ENCODE assay signal across 30 cellular contexts in genomic region chrX:39560285-39560684, GRCh38.
"Had no signal": no experiment of that assay in that cellular context is flagged by ENCODE, and none has a peak within 500 bp of the region (broad histone marks: within the 10 kb centered on the region; RNA-seq: fewer than 3 reads in every experiment).

No MANE protein-coding gene starts in this region.

- ATAC-seq: heart left ventricle; left colon; left lung; lower lobe of right lung; naive thymus-derived CD8-positive, alpha-beta T cell; right lobe of liver; stimulated activated naive B cell treated with anti-CD40 and anti-IgM and Interleukin-4, amounts not matched to agents 10 μg/mL and 1 μg/mL and 100 μg/mL, for 72 hours; stimulated activated naive CD8-positive, alpha-beta T cell treated with anti-CD3 and anti-CD28 coated beads, Interleukin-15, Interleukin-2, amounts not matched to agents 100 U/mL and 50 U/mL, for 24 hours; upper lobe of right lung had no signal

- H3K27me3 ChIP-seq: left lung, neutrophil, ovary, right atrium auricular region, right lobe of liver, stomach, suprapubic skin, tibial artery, upper lobe of right lung had no signal

- H3K9me3 ChIP-seq: left lung, lower lobe of right lung, neutrophil, ovary, right atrium auricular region, right lobe of liver, suprapubic skin, thoracic aorta, tibial artery, upper lobe of right lung had no signal

- H3K27ac ChIP-seq: heart left ventricle, left lung, lower lobe of right lung, neutrophil, ovary, right atrium auricular region, right lobe of liver, stomach, suprapubic skin, thoracic aorta, tibial artery, upper lobe of right lung had no signal

- FAIRE-seq: kidney, urothelium cell line had no signal

- H3K27me3 Mint-ChIP-seq: naive thymus-derived CD8-positive, alpha-beta T cell; progenitor cell of endocrine pancreas had no signal

- H3K36me3 Mint-ChIP-seq: immature natural killer cell; stimulated activated naive B cell treated with anti-CD40 and anti-IgM and Interleukin-4, amounts not matched to agents 10 μg/mL and 1 μg/mL and 100 μg/mL, for 72 hours had no signal

- H3K4me2 ChIP-seq: smooth muscle cell had no signal

- H3K9me3 Mint-ChIP-seq: immature natural killer cell had no signal

- H3K27ac Mint-ChIP-seq: immature natural killer cell; naive thymus-derived CD8-positive, alpha-beta T cell; progenitor cell of endocrine pancreas; stimulated activated naive B cell treated with anti-CD40 and anti-IgM and Interleukin-4, amounts not matched to agents 10 μg/mL and 1 μg/mL and 100 μg/mL, for 72 hours had no signal

- DNase-seq: heart left ventricle; immature natural killer cell; kidney; left colon; left lung; lower lobe of right lung; mammary epithelial cell; mesenchymal stem cell; naive thymus-derived CD8-positive, alpha-beta T cell; ovary; right lobe of liver; stimulated activated CD4-positive, alpha-beta T cell treated with anti-CD3 and anti-CD28 coated beads, Interleukin-1b, Interleukin-23, amount 100 ng/mL, for 48 hours; stimulated activated CD4-positive, alpha-beta T cell treated with anti-CD3 and anti-CD28 coated beads, Interleukin-2, amount 100 ng/mL, for 48 hours; stimulated activated CD4-positive, alpha-beta T cell treated with anti-CD3 and anti-CD28 coated beads, Interleukin-4, amount 100 ng/mL, for 4 hours; stimulated activated CD8-positive, alpha-beta memory T cell treated with anti-CD3 and anti-CD28 coated beads, Interleukin-4, amount 100 ng/mL, for 48 hours; stimulated activated naive B cell treated with anti-CD40 and anti-IgM and Interleukin-4, amounts not matched to agents 10 μg/mL and 1 μg/mL and 100 μg/mL, for 72 hours; stimulated activated naive CD8-positive, alpha-beta T cell treated with anti-CD3 and anti-CD28 coated beads, Interleukin-15, Interleukin-2, amounts not matched to agents 100 U/mL and 50 U/mL, for 24 hours; stomach; tibial artery; trophoblast cell; upper lobe of right lung had no signal

- H3K4me3 Mint-ChIP-seq: immature natural killer cell; naive thymus-derived CD8-positive, alpha-beta T cell; nephron; neural crest cell; stimulated activated naive B cell treated with anti-CD40 and anti-IgM and Interleukin-4, amounts not matched to agents 10 μg/mL and 1 μg/mL and 100 μg/mL, for 72 hours had no signal

- H3K36me3 ChIP-seq: heart left ventricle, left lung, lower lobe of right lung, neutrophil, ovary, right atrium auricular region, right lobe of liver, stomach, suprapubic skin, thoracic aorta, tibial artery, upper lobe of right lung had no signal

- H3K4me3 ChIP-seq: heart left ventricle, left lung, lower lobe of right lung, ovary, right atrium auricular region, right lobe of liver, smooth muscle cell, stomach, suprapubic skin, thoracic aorta, tibial artery, upper lobe of right lung had no signal

- H3K4me1 Mint-ChIP-seq: immature natural killer cell had no signal

- H3K4me1 ChIP-seq: heart left ventricle, left lung, lower lobe of right lung, right atrium auricular region, right lobe of liver, stomach, suprapubic skin, tibial artery, upper lobe of right lung had no signal
